17 cellular contexts compared by ENCODE assay signal in genomic region chr11:26632691-26633159, GRCh38.
A peak's percentile ranks its signal among the peaks of the same experiment; 100 is the strongest.
DNase-seq lines count a peak whose midpoint lies in the region; ATAC-seq and TF ChIP-seq lines count a peak whose summit lies in the region.
"Had no signal": no experiment of that assay in that cellular context is flagged by ENCODE, and none has a peak within 500 bp of the region (broad histone marks: within the 10 kb centered on the region; RNA-seq: fewer than 3 reads in every experiment).

No MANE protein-coding gene starts in this region.

- H3K4me1 Mint-ChIP-seq in activated CD4-positive, alpha-beta memory T cell treated with anti-CD3 and anti-CD28 coated beads, Interleukin-2, amount 10 ng/mL, durations not matched to agents 7 days and 5 days = no peaks in the 10 kb centered on the region
- H3K4me1 Mint-ChIP-seq: activated CD4-positive, alpha-beta T cell treated with anti-CD3 and anti-CD28 coated beads for 36 hours; neural progenitor cell had no signal

- no peaks in the 10 kb centered on the region for H3K27me3 Mint-ChIP-seq in activated CD4-positive, alpha-beta memory T cell treated with anti-CD3 and anti-CD28 coated beads, Interleukin-2, amount 10 ng/mL, durations not matched to agents 7 days and 5 days
- H3K27me3 Mint-ChIP-seq: activated CD4-positive, alpha-beta T cell treated with anti-CD3 and anti-CD28 coated beads for 36 hours had no signal

- H3K27me3 ChIP-seq in smooth muscle cell (ENCODE audit: low read depth) = no peaks in the 10 kb centered on the region
- H3K27me3 ChIP-seq: neural progenitor cell, uterus had no signal

- TF ChIP-seq POLR2A in GM18505 (IDR thresholded peaks at IDR 0.05; ENCODE audit: borderline replicate concordance, extremely low read depth, insufficient read depth, insufficient read length) = no peak

- no peak overlapping the region for H3K9ac ChIP-seq in smooth muscle cell (ENCODE audit: low read depth)
- H3K9ac ChIP-seq: neural progenitor cell had no signal

- no peaks in the 10 kb centered on the region for H3K9me3 Mint-ChIP-seq in activated CD4-positive, alpha-beta memory T cell treated with anti-CD3 and anti-CD28 coated beads, Interleukin-2, amount 10 ng/mL, durations not matched to agents 7 days and 5 days
- H3K9me3 Mint-ChIP-seq: neural progenitor cell had no signal

- no peak for TF ChIP-seq CTCF in smooth muscle cell (IDR thresholded peaks at IDR 0.05; ENCODE audit: borderline replicate concordance, insufficient read depth, poor library complexity, severe bottlenecking)

- H3K4me3 Mint-ChIP-seq in activated CD4-positive, alpha-beta memory T cell treated with anti-CD3 and anti-CD28 coated beads, Interleukin-2, amount 10 ng/mL, durations not matched to agents 7 days and 5 days = no peak overlapping the region
- H3K4me3 Mint-ChIP-seq: activated CD4-positive, alpha-beta T cell treated with anti-CD3 and anti-CD28 coated beads for 36 hours; neural progenitor cell had no signal

- H2AFZ ChIP-seq in smooth muscle cell (ENCODE audit: low read depth) = no peak overlapping the region
- H2AFZ ChIP-seq: neural progenitor cell had no signal

- POLR2A ChIA-PET in activated CD4-positive, alpha-beta memory T cell treated with anti-CD3 and anti-CD28 coated beads, Interleukin-2, amount 10 ng/mL, durations not matched to agents 7 days and 5 days (lab: Charles Lee) = no interaction called here

- H3K4me3 ChIP-seq in smooth muscle cell = no peak overlapping the region
- H3K4me3 ChIP-seq: neural progenitor cell, stomach, uterus had no signal

- H3K79me2 ChIP-seq in smooth muscle cell (ENCODE audit: low read depth) = no peaks in the 10 kb centered on the region

- 43% methylated on average over 2 of the region's 2 CpGs for WGBS in smooth muscle cell (ENCODE audit: low lambda C conversion rate)

- H4K20me1 ChIP-seq in smooth muscle cell (ENCODE audit: low read depth) = no peaks in the 10 kb centered on the region

- H3K9me3 ChIP-seq in smooth muscle cell (replicated peaks; ENCODE audit: low read depth) = no peaks in the 10 kb centered on the region
- H3K9me3 ChIP-seq: stomach, uterus had no signal

- CTCF ChIA-PET in activated CD4-positive, alpha-beta memory T cell treated with anti-CD3 and anti-CD28 coated beads, Interleukin-2, amount 10 ng/mL, durations not matched to agents 7 days and 5 days (lab: Charles Lee) = no interaction called here

- H3K4me1 ChIP-seq in smooth muscle cell (ENCODE audit: low read depth) = no peaks in the 10 kb centered on the region
- H3K4me1 ChIP-seq: neural progenitor cell, stomach, uterus had no signal

- peak; percentile 34 to 80 for DNase-seq in NOMO-1 (lab: John Stamatoyannopoulos, UW; ENCODE audit: unreplicated experiment in 2 of 2)
- DNase-seq in DMS114 treated with DMSO at 0.1 percent for 48 hours (lab: John Stamatoyannopoulos, UW; ENCODE audit: unreplicated experiment) = no peak
- DNase-seq in DMS 273 treated with DMSO at 0.1 percent for 48 hours (lab: John Stamatoyannopoulos, UW) = no peak
- DNase-seq in activated CD4-positive, alpha-beta memory T cell treated with anti-CD3 and anti-CD28 coated beads, Interleukin-2, amount 10 ng/mL, durations not matched to agents 7 days and 5 days = no peak
- DNase-seq in smooth muscle cell (lab: John Stamatoyannopoulos, UW; ENCODE audit: unreplicated experiment) = no peak
- DNase-seq: activated CD4-positive, alpha-beta T cell treated with anti-CD3 and anti-CD28 coated beads for 36 hours; activated T-cell treated with anti-CD3 and anti-CD28 coated beads for 4 hours; effector CD4-positive, alpha-beta T cell; KG1; NCI-H1417 treated with DMSO at 0.1 percent for 48 hours; SIG-M5; stomach; uterus had no signal

- no peak overlapping the region for H3K27ac ChIP-seq in smooth muscle cell (ENCODE audit: low read depth)
- H3K27ac ChIP-seq: neural progenitor cell, stomach, uterus had no signal

- ATAC-seq in GM18505 (IDR thresholded peaks at IDR 0.05; ENCODE audit: unreplicated experiment) (peak; percentile 83), GM19463 (IDR thresholded peaks at IDR 0.05; ENCODE audit: unreplicated experiment) (peak; percentile 79), HG02885 (IDR thresholded peaks at IDR 0.05; ENCODE audit: poor library complexity, unreplicated experiment) (peak; percentile 94)
- ATAC-seq: activated CD4-positive, alpha-beta T cell treated with anti-CD3 and anti-CD28 coated beads for 36 hours had no signal

- H3K4me2 ChIP-seq in smooth muscle cell = no peak overlapping the region
- H3K4me2 ChIP-seq: neural progenitor cell had no signal

- H3K36me3 Mint-ChIP-seq in activated CD4-positive, alpha-beta memory T cell treated with anti-CD3 and anti-CD28 coated beads, Interleukin-2, amount 10 ng/mL, durations not matched to agents 7 days and 5 days (ENCODE audit: low read depth) = no peaks in the 10 kb centered on the region
- H3K36me3 Mint-ChIP-seq: neural progenitor cell had no signal

- no peaks in the 10 kb centered on the region for H3K36me3 ChIP-seq in smooth muscle cell (ENCODE audit: low read depth)
- H3K36me3 ChIP-seq: neural progenitor cell, stomach, uterus had no signal

- H3K27ac Mint-ChIP-seq in activated CD4-positive, alpha-beta memory T cell treated with anti-CD3 and anti-CD28 coated beads, Interleukin-2, amount 10 ng/mL, durations not matched to agents 7 days and 5 days = no peak overlapping the region
- H3K27ac Mint-ChIP-seq: activated CD4-positive, alpha-beta T cell treated with anti-CD3 and anti-CD28 coated beads for 36 hours; neural progenitor cell had no signal

- H3F3A ChIP-seq in smooth muscle cell (ENCODE audit: low read depth) = no peaks in the 10 kb centered on the region

Comparison
In these comparisons a context has a peak if more than half of its experiments do, and no peak if none do; other contexts are left out.
1. DNase-seq: peak in NOMO-1 (2 of 2); none in DMS114 treated with DMSO at 0.1 percent for 48 hours (single experiment), DMS 273 treated with DMSO at 0.1 percent for 48 hours (single experiment), activated CD4-positive, alpha-beta memory T cell treated with anti-CD3 and anti-CD28 coated beads, Interleukin-2, amount 10 ng/mL, durations not matched to agents 7 days and 5 days (single experiment) and smooth muscle cell (single experiment).
2. Peak in every context shown above with its lines, with median percentiles within 50 percentile points of each other: ATAC-seq.